In the genomic region with DNA sequence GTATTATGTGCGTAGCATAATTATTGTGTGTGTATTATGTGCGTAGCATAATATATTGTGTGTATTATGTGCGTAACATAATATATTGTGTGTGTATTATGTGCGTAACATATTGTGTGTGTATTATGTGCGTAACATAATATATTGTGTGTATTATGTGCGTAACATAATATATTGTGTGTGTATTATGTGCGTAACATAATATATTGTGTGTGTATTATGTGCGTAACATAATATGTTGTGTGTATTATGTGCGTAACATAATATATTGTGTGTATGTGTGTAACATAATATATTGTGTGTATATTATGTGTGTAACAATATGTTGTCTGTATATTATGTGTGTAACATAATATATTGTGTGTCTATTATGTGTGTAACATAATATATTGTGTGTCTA, we compare ENCODE assay signal across 1 cellular context.
TF ChIP-seq lines count a peak whose summit lies in the region.

No MANE protein-coding gene starts in this region.

TF ChIP-seq in K562, 482 proteins besides CTCF, POLR2A, EP300 and RAD21 (continued from another document):
- TF ChIP-seq, protein P1, sequence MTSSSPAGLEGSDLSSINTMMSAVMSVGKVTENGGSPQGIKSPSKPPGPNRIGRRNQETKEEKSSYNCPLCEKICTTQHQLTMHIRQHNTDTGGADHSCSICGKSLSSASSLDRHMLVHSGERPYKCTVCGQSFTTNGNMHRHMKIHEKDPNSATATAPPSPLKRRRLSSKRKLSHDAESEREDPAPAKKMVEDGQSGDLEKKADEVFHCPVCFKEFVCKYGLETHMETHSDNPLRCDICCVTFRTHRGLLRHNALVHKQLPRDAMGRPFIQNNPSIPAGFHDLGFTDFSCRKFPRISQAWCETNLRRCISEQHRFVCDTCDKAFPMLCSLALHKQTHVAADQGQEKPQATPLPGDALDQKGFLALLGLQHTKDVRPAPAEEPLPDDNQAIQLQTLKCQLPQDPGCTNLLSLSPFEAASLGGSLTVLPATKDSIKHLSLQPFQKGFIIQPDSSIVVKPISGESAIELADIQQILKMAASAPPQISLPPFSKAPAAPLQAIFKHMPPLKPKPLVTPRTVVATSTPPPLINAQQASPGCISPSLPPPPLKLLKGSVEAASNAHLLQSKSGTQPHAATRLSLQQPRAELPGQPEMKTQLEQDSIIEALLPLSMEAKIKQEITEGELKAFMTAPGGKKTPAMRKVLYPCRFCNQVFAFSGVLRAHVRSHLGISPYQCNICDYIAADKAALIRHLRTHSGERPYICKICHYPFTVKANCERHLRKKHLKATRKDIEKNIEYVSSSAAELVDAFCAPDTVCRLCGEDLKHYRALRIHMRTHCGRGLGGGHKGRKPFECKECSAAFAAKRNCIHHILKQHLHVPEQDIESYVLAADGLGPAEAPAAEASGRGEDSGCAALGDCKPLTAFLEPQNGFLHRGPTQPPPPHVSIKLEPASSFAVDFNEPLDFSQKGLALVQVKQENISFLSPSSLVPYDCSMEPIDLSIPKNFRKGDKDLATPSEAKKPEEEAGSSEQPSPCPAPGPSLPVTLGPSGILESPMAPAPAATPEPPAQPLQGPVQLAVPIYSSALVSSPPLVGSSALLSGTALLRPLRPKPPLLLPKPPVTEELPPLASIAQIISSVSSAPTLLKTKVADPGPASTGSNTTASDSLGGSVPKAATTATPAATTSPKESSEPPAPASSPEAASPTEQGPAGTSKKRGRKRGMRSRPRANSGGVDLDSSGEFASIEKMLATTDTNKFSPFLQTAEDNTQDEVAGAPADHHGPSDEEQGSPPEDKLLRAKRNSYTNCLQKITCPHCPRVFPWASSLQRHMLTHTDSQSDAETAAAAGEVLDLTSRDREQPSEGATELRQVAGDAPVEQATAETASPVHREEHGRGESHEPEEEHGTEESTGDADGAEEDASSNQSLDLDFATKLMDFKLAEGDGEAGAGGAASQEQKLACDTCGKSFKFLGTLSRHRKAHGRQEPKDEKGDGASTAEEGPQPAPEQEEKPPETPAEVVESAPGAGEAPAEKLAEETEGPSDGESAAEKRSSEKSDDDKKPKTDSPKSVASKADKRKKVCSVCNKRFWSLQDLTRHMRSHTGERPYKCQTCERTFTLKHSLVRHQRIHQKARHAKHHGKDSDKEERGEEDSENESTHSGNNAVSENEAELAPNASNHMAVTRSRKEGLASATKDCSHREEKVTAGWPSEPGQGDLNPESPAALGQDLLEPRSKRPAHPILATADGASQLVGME (CRISPR knock-in tag; IDR thresholded peaks at IDR 0.05), result peak; percentile 82; the same call in 1 of the 2 replicates
- peak; percentile 95 for TF ChIP-seq ZNF408 (CRISPR knock-in tag; IDR thresholded peaks at IDR 0.05; ENCODE audit: low read depth)
- TF ChIP-seq E2F3 (CRISPR knock-in tag; IDR thresholded peaks at IDR 0.05), result 0 out of 2 replicates have a peak, but pooled peaks have one; percentile 46
- TF ChIP-seq JUNB (CRISPR knock-in tag; conservative IDR thresholded peaks at IDR 0.05), result peak; percentile 75
- TF ChIP-seq MECOM (CRISPR knock-in tag; IDR thresholded peaks at IDR 0.05), result 0 out of 2 replicates have a peak, but pooled peaks have one; percentile 16
- peak; percentile 95 for TF ChIP-seq HOXB6 (CRISPR knock-in tag; IDR thresholded peaks at IDR 0.05; ENCODE audit: borderline replicate concordance)
